8 cellular contexts compared by ENCODE assay signal in genomic region chr4:6575503-6576240, GRCh38. TPM values are rescaled to one million over a fixed set of nuclear protein-coding genes. Genes with fewer than 3 reads are reported as not detected.
A peak's percentile ranks its signal among the peaks of the same experiment; 100 is the strongest.
DNase-seq lines count a peak whose midpoint lies in the region; ATAC-seq, FAIRE-seq and TF ChIP-seq lines count a peak whose summit lies in the region.

No MANE protein-coding gene starts in this region.

- H3K9me3 ChIP-seq in DOHH2 (ENCODE audit: control insufficient read depth, insufficient read depth, low read length) = no peaks in the 10 kb centered on the region
- H3K9me3 ChIP-seq in NT2/D1 (ENCODE audit: insufficient read depth, low read length) = no peaks in the 10 kb centered on the region
- no peaks in the 10 kb centered on the region for H3K9me3 ChIP-seq in pancreas

- H3K27me3 ChIP-seq in DOHH2 (ENCODE audit: control insufficient read depth, low read length) (peaks cover 10% of the 10 kb centered on the region), NT2/D1 (ENCODE audit: insufficient read depth, insufficient read length) (peaks cover 15% of the 10 kb centered on the region), pancreas (no peaks in the 10 kb centered on the region)

- peaks cover 9% of the 10 kb centered on the region for H3K79me2 ChIP-seq in DOHH2 (ENCODE audit: control insufficient read depth, low read length)

- no peaks in the 10 kb centered on the region for H3K9me2 ChIP-seq in DOHH2 (replicated peaks; ENCODE audit: control insufficient read depth, low read length)

- peaks cover 22% of the 10 kb centered on the region for H3K36me3 ChIP-seq in DOHH2 (ENCODE audit: control insufficient read depth, low read length)
- H3K36me3 ChIP-seq in NT2/D1 (ENCODE audit: insufficient read depth, insufficient read length, low read length) = peaks cover 39% of the 10 kb centered on the region
- peaks cover 0 to 14% (median 13%) of the 10 kb centered on the region in 3 donors for H3K36me3 ChIP-seq in pancreas

- peak overlapping the region; percentile 96 for H3K9ac ChIP-seq in NT2/D1 (ENCODE audit: insufficient read length, low read depth)

- H3F3A ChIP-seq in DOHH2 (ENCODE audit: control insufficient read depth, insufficient read depth) = no peaks in the 10 kb centered on the region

- peak overlapping the region; percentile 95 for H3K4me3 ChIP-seq in DOHH2 (ENCODE audit: low read length)
- peak overlapping the region; percentile 96 for H3K4me3 ChIP-seq in NT2/D1 (ENCODE audit: insufficient read length, low read depth)
- H3K4me3 ChIP-seq in epithelial cell of proximal tubule (ENCODE audit: low read depth, low read length) = peak overlapping the region; percentile 91
- H3K4me3 ChIP-seq in pancreas = peak overlapping the region; percentile 73 to 98 (median 94)

- H4K20me1 ChIP-seq in DOHH2 (ENCODE audit: control insufficient read depth, insufficient read depth, low read depth, low read length) = no peaks in the 10 kb centered on the region

- 38 to 41% methylated on average over 17 of the region's 17 CpGs for WGBS in pancreas, 2 donors

- FAIRE-seq in pancreas (lab: Jason Lieb, UNC) (no peak), HTR-8/SVneo (lab: Jason Lieb, UNC) (no peak)

- intact Hi-C loops in pancreas (cut with DNase I) = no loop called here

- DNase-seq in NT2/D1 (ENCODE audit: low read depth, low spot score) (no peak), epithelial cell of proximal tubule (ENCODE audit: low read depth) (no peak), pancreas (peak in 1 of 6 donors; percentile 70), HTR-8/SVneo (ENCODE audit: insufficient read length, low spot score) (no peak), dedifferentiated amniotic fluid mesenchymal stem cell (ENCODE audit: extremely low spot score) (no peak), NCI-H1436 treated with DMSO at 0.1 percent for 48 hours (lab: John Stamatoyannopoulos, UW) (no peak)

- ATAC-seq in pancreas (peak in 3 of 4 donors; percentile 7 to 10 (median 8)), GM21526 (IDR thresholded peaks at IDR 0.05; ENCODE audit: low FRiP score, unreplicated experiment) (no peak)

- peak overlapping the region; percentile 97 for H3K4me2 ChIP-seq in DOHH2 (ENCODE audit: low read length)

- peaks cover 11% of the 10 kb centered on the region for H3K4me1 ChIP-seq in DOHH2 (ENCODE audit: control insufficient read depth, low read length)
- H3K4me1 ChIP-seq in NT2/D1 (ENCODE audit: insufficient read depth, insufficient read length) = peaks cover 10% of the 10 kb centered on the region
- peaks cover 6 to 17% (median 12%) of the 10 kb centered on the region in 3 donors for H3K4me1 ChIP-seq in pancreas

- TF ChIP-seq CTCF in DOHH2 (IDR thresholded peaks at IDR 0.05; ENCODE audit: low read depth, low read length, poor library complexity, severe bottlenecking) = no peak
- no peak for TF ChIP-seq CTCF in epithelial cell of proximal tubule (conservative IDR thresholded peaks at IDR 0.05; ENCODE audit: low read depth, low read length)
- no peak for TF ChIP-seq CTCF in pancreas (IDR thresholded peaks at IDR 0.05)

- H3K27ac ChIP-seq in DOHH2 (ENCODE audit: low read depth, low read length) = 0 out of 2 replicates have a peak overlapping the region, but pooled peaks have one; percentile 7
- peak overlapping the region in 3 of 4 donors; percentile 4 to 19 (median 17) for H3K27ac ChIP-seq in pancreas

RNA-seq across cellular contexts. Expression of gene MAN2B2, which starts 0.7 kb away (rescaled TPM):
- total RNA-seq in epithelial cell of proximal tubule = 13.0 and 20.6 TPM in 2 replicates
- 10 to 100 TPM; 14.6 to 22.9 (median 17.4) TPM for total RNA-seq in pancreas
- 10 to 100 TPM; 12.7 to 14.7 TPM for polyA plus RNA-seq in pancreas
